ENCODE assay signal across 1 cellular context in the genomic region with DNA sequence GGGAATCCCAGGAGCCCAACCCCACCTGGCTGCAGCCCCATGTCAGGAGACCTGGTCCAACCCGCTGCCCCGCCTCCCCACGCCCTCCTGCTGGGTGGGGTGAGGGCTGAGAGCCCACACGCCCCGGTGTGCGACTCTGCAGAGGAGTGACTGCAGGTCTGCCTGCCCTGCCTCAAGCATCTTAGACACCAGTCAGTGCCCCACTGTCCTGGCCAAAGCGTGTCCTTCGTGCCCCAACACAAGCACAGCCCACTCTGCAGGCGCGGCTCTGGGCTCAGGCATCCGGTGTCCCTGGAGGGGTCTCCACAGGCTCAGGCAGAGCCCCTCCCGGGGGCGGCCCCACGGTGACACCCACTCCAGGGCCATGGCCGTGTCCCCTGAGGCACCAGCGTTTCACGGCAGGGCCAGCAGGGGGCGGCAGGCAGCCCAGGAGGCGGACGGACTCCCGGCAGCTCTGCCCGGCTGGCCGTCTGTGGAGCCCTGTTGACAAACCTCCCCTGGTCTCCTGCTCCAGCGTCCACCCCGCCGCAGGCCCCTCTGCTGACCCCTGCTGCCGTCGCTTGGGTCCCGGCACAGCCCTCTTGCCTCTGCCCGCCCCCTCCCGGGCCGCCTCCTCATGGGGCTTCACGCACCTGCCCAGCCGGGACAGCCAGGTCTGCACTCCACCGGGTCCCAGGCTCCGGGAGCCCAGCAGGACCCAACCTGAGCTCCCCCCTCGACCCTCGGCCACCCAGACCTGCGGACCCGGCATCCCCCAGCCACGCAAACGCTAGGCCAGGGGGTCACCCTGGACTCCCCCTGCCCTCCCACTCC.
TF ChIP-seq lines count a peak whose summit lies in the region.

No MANE protein-coding gene starts in this region.

TF ChIP-seq in GM12878, 131 proteins besides CTCF, POLR2A, EP300 and RAD21:
- TF ChIP-seq EGR1 (IDR thresholded peaks at IDR 0.05; ENCODE audit: borderline replicate concordance in 1 of 2, low read depth in 2 of 2, low read length in 2 of 2) (no peak), CBX3 (IDR thresholded peaks at IDR 0.05; ENCODE audit: borderline replicate concordance, low read depth) (no peak), PAX5 (IDR thresholded peaks at IDR 0.05; ENCODE audit: borderline replicate concordance, low read depth, low read length) (0 out of 2 replicates have a peak, but pooled peaks have one; percentile 11), TCF3 (IDR thresholded peaks at IDR 0.05; ENCODE audit: borderline replicate concordance, insufficient read depth, low read depth, low read length) (0 out of 2 replicates have a peak, but pooled peaks have one; percentile 22), YY1 (IDR thresholded peaks at IDR 0.05; ENCODE audit: low read depth, low read length) (peak; percentile 79), RB1 (IDR thresholded peaks at IDR 0.05; ENCODE audit: borderline replicate concordance) (0 out of 2 replicates have a peak, but pooled peaks have one; percentile 42), SMC3 (IDR thresholded peaks at IDR 0.05; ENCODE audit: borderline replicate concordance, low read length) (peak; percentile 52; the same call in 1 of the 2 replicates), BHLHE40 (IDR thresholded peaks at IDR 0.05; ENCODE audit: borderline replicate concordance in 1 of 2, low read depth in 2 of 2, low read length in 1 of 2) (peak in 1 of 2 experiments; percentile 33; a peak in 1 of 4 replicates), GATAD2B (conservative IDR thresholded peaks at IDR 0.05; ENCODE audit: low read depth) (peak; percentile 50; the same call in 1 of the 2 replicates), IKZF2 (IDR thresholded peaks at IDR 0.05) (no peak), RCOR1 (conservative IDR thresholded peaks at IDR 0.05; ENCODE audit: low read depth, low read length) (no peak), MEF2B (IDR thresholded peaks at IDR 0.05; ENCODE audit: partially characterized antibody, poor library complexity, severe bottlenecking) (peak; percentile 74), IKZF1 (conservative IDR thresholded peaks at IDR 0.05) (peak; percentile 43; the same call in 1 of the 2 replicates)
- TF ChIP-seq, protein P1, sequence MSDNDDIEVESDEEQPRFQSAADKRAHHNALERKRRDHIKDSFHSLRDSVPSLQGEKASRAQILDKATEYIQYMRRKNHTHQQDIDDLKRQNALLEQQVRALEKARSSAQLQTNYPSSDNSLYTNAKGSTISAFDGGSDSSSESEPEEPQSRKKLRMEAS (IDR thresholded peaks at IDR 0.05; ENCODE audit: low read depth, low read length), result 0 out of 2 replicates have a peak, but pooled peaks have one; percentile 42
